13 cellular contexts compared by ENCODE assay signal in genomic region chr22:24392218-24392931, GRCh38. TPM values are rescaled to one million over a fixed set of nuclear protein-coding genes. Genes with fewer than 3 reads are reported as not detected.
A peak's percentile ranks its signal among the peaks of the same experiment; 100 is the strongest.
DNase-seq lines count a peak whose midpoint lies in the region; ATAC-seq, FAIRE-seq and TF ChIP-seq lines count a peak whose summit lies in the region.
"Had no signal": no experiment of that assay in that cellular context is flagged by ENCODE, and none has a peak within 500 bp of the region (broad histone marks: within the 10 kb centered on the region; RNA-seq: fewer than 3 reads in every experiment).

No MANE protein-coding gene starts in this region.

- H3K27ac ChIP-seq in ACC112 (ENCODE audit: low read depth, low read length) (peak overlapping the region; percentile 55), sigmoid colon (peak overlapping the region in 1 of 4 donors; percentile 50)

- FAIRE-seq in RCC 7860 (lab: Jason Lieb, UNC), result no peak

- no peak for TF ChIP-seq CTCF in mesothelial cell of epicardium (IDR thresholded peaks at IDR 0.05; ENCODE audit: unreplicated experiment)
- TF ChIP-seq CTCF in sigmoid colon (IDR thresholded peaks at IDR 0.05), result no peak

- H3K4me3 ChIP-seq in ACC112 (ENCODE audit: low read depth, low read length), result no peak overlapping the region
- H3K4me3 ChIP-seq in sigmoid colon, result no peak overlapping the region
- H3K4me3 ChIP-seq: colonic mucosa had no signal

- no peaks in the 10 kb centered on the region for H3K27me3 ChIP-seq in ACC112 (ENCODE audit: insufficient read depth, low read length)
- no peaks in the 10 kb centered on the region for H3K27me3 ChIP-seq in sigmoid colon
- H3K27me3 ChIP-seq: colonic mucosa had no signal

- ATAC-seq in activated T-helper 17 cell treated with anti-CD3 and anti-CD28 coated beads, Interleukin-2, amount 50 U/mL, for 72 hours (replicated peaks), result no peak

- H3K4me3 Mint-ChIP-seq in activated T-helper 17 cell treated with anti-CD3 and anti-CD28 coated beads, Interleukin-2, amount 50 U/mL, for 72 hours, result no peak overlapping the region
- H3K4me3 Mint-ChIP-seq in mesothelial cell of epicardium, result no peak overlapping the region
- H3K4me3 Mint-ChIP-seq: activated CD4-positive, alpha-beta memory T cell treated with anti-CD3 and anti-CD28 coated beads, Interleukin-2, amount 10 ng/mL, durations not matched to agents 7 days and 5 days; activated naive CD8-positive, alpha-beta T cell treated with anti-CD3 and anti-CD28 coated beads for 36 hours had no signal

- H3K79me2 ChIP-seq in ACC112 (ENCODE audit: control insufficient read depth, insufficient read depth, low read length, unreplicated experiment), result peaks cover 3% of the 10 kb centered on the region

- peaks cover 29% of the 10 kb centered on the region for H3K36me3 Mint-ChIP-seq in activated T-helper 17 cell treated with anti-CD3 and anti-CD28 coated beads, Interleukin-2, amount 50 U/mL, for 72 hours (ENCODE audit: low read depth)
- H3K36me3 Mint-ChIP-seq in mesothelial cell of epicardium, result peaks cover 19% of the 10 kb centered on the region

- H3K9me3 Mint-ChIP-seq in activated T-helper 17 cell treated with anti-CD3 and anti-CD28 coated beads, Interleukin-2, amount 50 U/mL, for 72 hours, result no peaks in the 10 kb centered on the region
- H3K9me3 Mint-ChIP-seq in mesothelial cell of epicardium, result no peaks in the 10 kb centered on the region
- H3K9me3 Mint-ChIP-seq: activated CD4-positive, alpha-beta memory T cell treated with anti-CD3 and anti-CD28 coated beads, Interleukin-2, amount 10 ng/mL, durations not matched to agents 7 days and 5 days; activated naive CD8-positive, alpha-beta T cell treated with anti-CD3 and anti-CD28 coated beads for 36 hours had no signal

- no peaks in the 10 kb centered on the region for H3K4me1 Mint-ChIP-seq in activated T-helper 17 cell treated with anti-CD3 and anti-CD28 coated beads, Interleukin-2, amount 50 U/mL, for 72 hours
- peaks cover 36% of the 10 kb centered on the region for H3K4me1 Mint-ChIP-seq in mesothelial cell of epicardium

- TF ChIP-seq EP300 in sigmoid colon (IDR thresholded peaks at IDR 0.05), result no peak

- H2AFZ ChIP-seq in ACC112 (ENCODE audit: low read length, unreplicated experiment), result no peak overlapping the region

- DNase-seq in EL (peak; percentile 38), mesothelial cell of epicardium (ENCODE audit: low spot score in 2 of 2, unreplicated experiment in 2 of 2) (no peak), T1000 (lab: John Stamatoyannopoulos, UW) (no peak), sigmoid colon (no peak), RCC 7860 (ENCODE audit: low spot score) (no peak), KG1 (lab: John Stamatoyannopoulos, UW) (no peak)
- DNase-seq: activated CD4-positive, alpha-beta memory T cell treated with anti-CD3 and anti-CD28 coated beads, Interleukin-2, amount 10 ng/mL, durations not matched to agents 7 days and 5 days; activated naive CD8-positive, alpha-beta T cell treated with anti-CD3 and anti-CD28 coated beads for 36 hours; colonic mucosa; stimulated activated CD4-positive, alpha-beta T cell treated with anti-CD3 and anti-CD28 coated beads, Interleukin-4, amount 100 ng/mL, for 4 hours; stimulated activated naive CD4-positive, alpha-beta T cell treated with Interleukin-2 at 50 U/mL for 16 hours had no signal

- H3K36me3 ChIP-seq in ACC112 (ENCODE audit: insufficient read depth, low read length) (no peaks in the 10 kb centered on the region), sigmoid colon (peaks cover 0 to 20% (median 13%) of the 10 kb centered on the region in 4 donors)
- H3K36me3 ChIP-seq: colonic mucosa had no signal

- peaks cover 18% of the 10 kb centered on the region for H3K4me1 ChIP-seq in ACC112 (ENCODE audit: control insufficient read depth, insufficient read depth, low read length, unreplicated experiment)
- peaks cover 0 to 34% (median 16%) of the 10 kb centered on the region in 4 donors for H3K4me1 ChIP-seq in sigmoid colon
- H3K4me1 ChIP-seq: colonic mucosa had no signal

- no peaks in the 10 kb centered on the region for H3K27me3 Mint-ChIP-seq in activated T-helper 17 cell treated with anti-CD3 and anti-CD28 coated beads, Interleukin-2, amount 50 U/mL, for 72 hours
- no peaks in the 10 kb centered on the region for H3K27me3 Mint-ChIP-seq in mesothelial cell of epicardium (ENCODE audit: low read depth)
- H3K27me3 Mint-ChIP-seq: activated CD4-positive, alpha-beta memory T cell treated with anti-CD3 and anti-CD28 coated beads, Interleukin-2, amount 10 ng/mL, durations not matched to agents 7 days and 5 days; activated naive CD8-positive, alpha-beta T cell treated with anti-CD3 and anti-CD28 coated beads for 36 hours had no signal

- TF ChIP-seq POLR2A in sigmoid colon (IDR thresholded peaks at IDR 0.05), result no peak

- peak overlapping the region; percentile 36 for H3K27ac Mint-ChIP-seq in activated T-helper 17 cell treated with anti-CD3 and anti-CD28 coated beads, Interleukin-2, amount 50 U/mL, for 72 hours
- peak overlapping the region; percentile 83 for H3K27ac Mint-ChIP-seq in mesothelial cell of epicardium
- H3K27ac Mint-ChIP-seq: activated naive CD8-positive, alpha-beta T cell treated with anti-CD3 and anti-CD28 coated beads for 36 hours had no signal

- no peaks in the 10 kb centered on the region for H3K9me3 ChIP-seq in sigmoid colon
- H3K9me3 ChIP-seq: colonic mucosa had no signal

- 54 to 71% methylated on average over 4 of the region's 4 CpGs for WGBS in sigmoid colon, 2 donors

- intact Hi-C loops in sigmoid colon (cut with DNase I), result no loop called here

RNA-seq across cellular contexts. Expression of gene ADORA2A, which starts 35.0 kb away (rescaled TPM):
- total RNA-seq in activated T-helper 17 cell treated with anti-CD3 and anti-CD28 coated beads, Interleukin-2, amount 50 U/mL, for 72 hours, result 10 to 100 TPM; 25.9 to 47.8 TPM
- total RNA-seq in mesothelial cell of epicardium (8.3 to 10.8 TPM (median 9.4 TPM) in 3 replicates), sigmoid colon (1 to 10 TPM; 2.1 to 5.3 (median 3.3) TPM)
- 1 to 10 TPM; 1.2 to 9.3 (median 1.8) TPM for polyA plus RNA-seq in sigmoid colon
